ENCODE assay signal across 10 cellular contexts in genomic region chr15:81003023-81003350, GRCh38. TPM values are rescaled to one million over a fixed set of nuclear protein-coding genes. Genes with fewer than 3 reads are reported as not detected.
A peak's percentile ranks its signal among the peaks of the same experiment; 100 is the strongest.
DNase-seq lines count a peak whose midpoint lies in the region; ATAC-seq, FAIRE-seq and TF ChIP-seq lines count a peak whose summit lies in the region.
"Had no signal": no experiment of that assay in that cellular context is flagged by ENCODE, and none has a peak within 500 bp of the region (broad histone marks: within the 10 kb centered on the region; RNA-seq: fewer than 3 reads in every experiment).

No MANE protein-coding gene starts in this region.

- H3K36me3 ChIP-seq in H7 (replicated peaks; ENCODE audit: control insufficient read depth, insufficient read depth, low read length) = no peaks in the 10 kb centered on the region
- no peaks in the 10 kb centered on the region for H3K36me3 ChIP-seq in breast epithelium
- peaks cover 45% of the 10 kb centered on the region for H3K36me3 ChIP-seq in mesodermal cell (ENCODE audit: control insufficient read depth, insufficient read depth, low read length)

- ATAC-seq in A549 (no peak), GM19395 (IDR thresholded peaks at IDR 0.05; ENCODE audit: unreplicated experiment) (no peak)

- H3K27ac ChIP-seq in A549 (no peak overlapping the region; a peak in 1 of 6 replicates), breast epithelium (no peak overlapping the region), mesodermal cell (ENCODE audit: low read depth, low read length, severe bottlenecking) (no peak overlapping the region)

- 97% methylated on average over 26 of the region's 27 CpGs for WGBS in A549 (ENCODE audit: missing lambda C conversion rate)
- 96% methylated on average over 24 to 27 of the region's 27 CpGs for WGBS in mesodermal cell (ENCODE audit: insufficient coverage in 2 of 2), 2 experiments

- H3K4me2 ChIP-seq in A549 = peak overlapping the region; percentile 92

- TF ChIP-seq EP300 in A549 (IDR thresholded peaks at IDR 0.05) = no peak

- no peaks in the 10 kb centered on the region for H3K9me3 ChIP-seq in A549
- no peaks in the 10 kb centered on the region for H3K9me3 ChIP-seq in breast epithelium
- H3K9me3 ChIP-seq in mesodermal cell (ENCODE audit: control insufficient read depth, low read length) = no peaks in the 10 kb centered on the region

- H3K4me3 ChIP-seq in A549 (no peak overlapping the region; the same call in 2 of the 3 replicates), H7 (ENCODE audit: insufficient read depth, low read depth, low read length) (peak overlapping the region; percentile 89; the same call in 1 of the 2 replicates), breast epithelium (peak overlapping the region; percentile 79 to 88 (median 83)), mesodermal cell (ENCODE audit: extremely low read depth, insufficient read depth, low read length, poor library complexity, severe bottlenecking) (peak overlapping the region; percentile 89)

- H3K4me1 ChIP-seq in A549 (peaks cover 24% of the 10 kb centered on the region), breast epithelium (no peaks in the 10 kb centered on the region), mesodermal cell (ENCODE audit: control insufficient read depth, insufficient read depth, low read length, poor library complexity, severe bottlenecking) (peaks cover 18% of the 10 kb centered on the region)

- POLR2A ChIA-PET in A549 (lab: Yijun Ruan, JAX) = no interaction called here

- no peak for TF ChIP-seq POLR2A in A549 (IDR thresholded peaks at IDR 0.05; ENCODE audit: low read length)
- TF ChIP-seq POLR2A in breast epithelium (IDR thresholded peaks at IDR 0.05) = no peak

- TF ChIP-seq CTCF in A549 (IDR thresholded peaks at IDR 0.05) (no peak), breast epithelium (IDR thresholded peaks at IDR 0.05) (no peak)

- no peak for TF ChIP-seq RAD21 in A549 (conservative IDR thresholded peaks at IDR 0.05 in 1 of 2, IDR thresholded peaks at IDR 0.05 in 1 of 2)

- FAIRE-seq in A549 (lab: Jason Lieb, UNC) = no peak

- intact Hi-C loops in breast epithelium (cut with DNase I; ENCODE audit: low total_unique reads) = no loop called here

- H3K27me3 ChIP-seq in H7 (ENCODE audit: control insufficient read depth, insufficient read depth, low read length) (peaks cover 10% of the 10 kb centered on the region), breast epithelium (no peaks in the 10 kb centered on the region)

- CTCF ChIA-PET in A549 (lab: Yijun Ruan, JAX) = no interaction called here

- no peak for DNase-seq in A549 (ENCODE audit: low read depth in 1 of 2, low spot score in 1 of 2)
- no peak for DNase-seq in H7
- DNase-seq in breast epithelium (ENCODE audit: low spot score in 2 of 2) = no peak
- no peak for DNase-seq in NK-92 (lab: John Stamatoyannopoulos, UW; ENCODE audit: unreplicated experiment)
- no peak for DNase-seq in DMS153 (lab: John Stamatoyannopoulos, UW)
- no peak for DNase-seq in NCI-H128 (lab: John Stamatoyannopoulos, UW; ENCODE audit: unreplicated experiment)
- DNase-seq: activated naive CD4-positive, alpha-beta T cell; NCI-H1417 had no signal

TF ChIP-seq in A549, 52 proteins besides CTCF, POLR2A, EP300 and RAD21:
- TF ChIP-seq HOXA7 (CRISPR knock-in tag; IDR thresholded peaks at IDR 0.05) (no peak), CHD2 (IDR thresholded peaks at IDR 0.05; ENCODE audit: low read length, partially characterized antibody) (no peak), NFE2L2 (conservative IDR thresholded peaks at IDR 0.05; ENCODE audit: low read length) (no peak), GATA3 (IDR thresholded peaks at IDR 0.05; ENCODE audit: borderline replicate concordance) (no peak), MAFK (IDR thresholded peaks at IDR 0.05; ENCODE audit: partially characterized antibody) (no peak), ATOH8 (CRISPR knock-in tag; IDR thresholded peaks at IDR 0.05; ENCODE audit: low read depth) (no peak), E2F6 (IDR thresholded peaks at IDR 0.05; ENCODE audit: borderline replicate concordance, low read depth) (no peak), HDAC2 (IDR thresholded peaks at IDR 0.05) (no peak), KDM1A (IDR thresholded peaks at IDR 0.05; ENCODE audit: low read depth) (no peak), SREBF2 (IDR thresholded peaks at IDR 0.05) (no peak), BCL3 (IDR thresholded peaks at IDR 0.05) (no peak), MAX (IDR thresholded peaks at IDR 0.05) (no peak), USF2 (IDR thresholded peaks at IDR 0.05) (no peak), ZNF302 (CRISPR knock-in tag; IDR thresholded peaks at IDR 0.05) (no peak), RNF2 (IDR thresholded peaks at IDR 0.05; ENCODE audit: borderline replicate concordance, low read depth) (no peak)

RNA-seq across cellular contexts. Expression of gene TLNRD1, which starts 2.3 kb away (rescaled TPM):
- polyA plus RNA-seq in A549 (2011; rRNA removed) (5.3 and 6.6 TPM in 2 replicates), A549 (2017; fragmentation: RNase III; extraction: RNeasy Plus Mini Kit Qiagen cat#74134 plus additional on column Dnase treatment) (7.0 to 7.2 TPM (median 7.0 TPM) in 3 replicates)
- polyA plus RNA-seq in A549 (2012; cell fraction: cytosol; rRNA removed) = 12.3 and 20.7 TPM in 2 replicates
- polyA plus RNA-seq in A549 (2012; cell fraction: nucleus; rRNA removed) = 12.4 and 22.3 TPM in 2 replicates
- 5.7 and 8.4 TPM in 2 replicates for polyA minus RNA-seq in A549 (2011; rRNA and poly(A)+ RNA removed)
- total RNA-seq in H7 (2014; rRNA removed; shearing (Covaris generic)) = 34.5 and 38.4 TPM in 2 replicates
- total RNA-seq in breast epithelium = 10 to 100 TPM; 15.1 to 21.6 (median 16.8) TPM
- 24.6 TPM for polyA plus RNA-seq in mesodermal cell (2013, experiment 1 of 2)
- 19.4 TPM for polyA plus RNA-seq in mesodermal cell (2013, experiment 2 of 2)

RNA-seq across cellular contexts. Expression of gene MESD, which starts 13.4 kb away (rescaled TPM):
- polyA plus RNA-seq in A549 (2011; rRNA removed) = 29.6 and 35.6 TPM in 2 replicates
- polyA plus RNA-seq in A549 (2012; cell fraction: cytosol; rRNA removed) = 14.6 and 16.2 TPM in 2 replicates
- polyA plus RNA-seq in A549 (2012; cell fraction: nucleus; rRNA removed) = 8.1 and 10.2 TPM in 2 replicates
- 39.2 to 41.0 TPM (median 39.4 TPM) in 3 replicates for polyA plus RNA-seq in A549 (2017; fragmentation: RNase III; extraction: RNeasy Plus Mini Kit Qiagen cat#74134 plus additional on column Dnase treatment)
- polyA minus RNA-seq in A549 (2011; rRNA and poly(A)+ RNA removed) = 11.4 and 11.5 TPM in 2 replicates
- total RNA-seq in H7 (2014; rRNA removed; shearing (Covaris generic)) = 16.8 and 24.0 TPM in 2 replicates
- 10 to 100 TPM; 17.1 to 32.9 (median 27.2) TPM for total RNA-seq in breast epithelium
- 25.5 TPM for polyA plus RNA-seq in mesodermal cell (2013, experiment 1 of 2)
- polyA plus RNA-seq in mesodermal cell (2013, experiment 2 of 2) = 26.4 TPM
